Comparison of ENCODE assay signal across 1 cellular context in genomic region chr14:25042362-25043299, GRCh38.
A peak's percentile ranks its signal among the peaks of the same experiment; 100 is the strongest.
TF ChIP-seq lines count a peak whose summit lies in the region.

No MANE protein-coding gene starts in this region.

TF ChIP-seq in HepG2, 621 proteins besides CTCF, POLR2A, EP300 and RAD21 (continued from another document and continues in another):
- TF ChIP-seq GATAD2A (CRISPR knock-in tag; IDR thresholded peaks at IDR 0.05) (no peak), TEAD2 (CRISPR knock-in tag; IDR thresholded peaks at IDR 0.05) (no peak), FOXK1 (CRISPR knock-in tag; IDR thresholded peaks at IDR 0.05; ENCODE audit: borderline replicate concordance, low read depth) (no peak), ZFYVE20 (CRISPR knock-in tag; IDR thresholded peaks at IDR 0.05; ENCODE audit: borderline replicate concordance, low read depth) (no peak), PHF20 (CRISPR knock-in tag; IDR thresholded peaks at IDR 0.05) (no peak), ZNF503 (CRISPR knock-in tag; IDR thresholded peaks at IDR 0.05) (no peak), RFX5 (IDR thresholded peaks at IDR 0.05; ENCODE audit: low read depth, low read length) (no peak), TRIM24 (CRISPR knock-in tag; IDR thresholded peaks at IDR 0.05) (no peak), ZNF24 (IDR thresholded peaks at IDR 0.05) (no peak), ZNF44 (CRISPR knock-in tag; IDR thresholded peaks at IDR 0.05) (0 out of 2 replicates have a peak, but pooled peaks have one; percentile 26), ZNF841 (CRISPR knock-in tag; IDR thresholded peaks at IDR 0.05; ENCODE audit: borderline replicate concordance) (no peak), GZF1 (CRISPR knock-in tag; IDR thresholded peaks at IDR 0.05) (no peak), XRCC5 (optimal IDR thresholded peaks at IDR 0.05; ENCODE audit: low read length) (peak; percentile 32), ZNF776 (CRISPR knock-in tag; IDR thresholded peaks at IDR 0.05) (no peak), DRAP1 (CRISPR knock-in tag; IDR thresholded peaks at IDR 0.05) (no peak), ZNF569 (CRISPR knock-in tag; IDR thresholded peaks at IDR 0.05; ENCODE audit: borderline replicate concordance) (no peak), NPAS2 (CRISPR knock-in tag; IDR thresholded peaks at IDR 0.05; ENCODE audit: borderline replicate concordance) (no peak), FOXP1 (IDR thresholded peaks at IDR 0.05) (no peak), FOXP1 (CRISPR knock-in tag; IDR thresholded peaks at IDR 0.05) (no peak), ZIK1 (CRISPR knock-in tag; IDR thresholded peaks at IDR 0.05; ENCODE audit: borderline replicate concordance, low read depth) (no peak), JUNB (CRISPR knock-in tag; IDR thresholded peaks at IDR 0.05; ENCODE audit: borderline replicate concordance) (no peak), ZMAT3 (CRISPR knock-in tag; conservative IDR thresholded peaks at IDR 0.05) (no peak), BORCS8-MEF2B (CRISPR knock-in tag; IDR thresholded peaks at IDR 0.05) (no peak), HNRNPK (IDR thresholded peaks at IDR 0.05; ENCODE audit: low read depth, low read length, poor library complexity, severe bottlenecking) (no peak), KDM5B (CRISPR knock-in tag; IDR thresholded peaks at IDR 0.05; ENCODE audit: borderline replicate concordance) (no peak), PRDM10 (CRISPR knock-in tag; IDR thresholded peaks at IDR 0.05; ENCODE audit: low read depth) (no peak), CREM (IDR thresholded peaks at IDR 0.05) (no peak), CREM (CRISPR knock-in tag; IDR thresholded peaks at IDR 0.05) (no peak), ARNTL (CRISPR knock-in tag; IDR thresholded peaks at IDR 0.05) (no peak), ZNF740 (CRISPR knock-in tag; IDR thresholded peaks at IDR 0.05) (0 out of 2 replicates have a peak, but pooled peaks have one; percentile 21), ZNF430 (CRISPR knock-in tag; IDR thresholded peaks at IDR 0.05) (no peak), ZNF766 (CRISPR knock-in tag; IDR thresholded peaks at IDR 0.05; ENCODE audit: borderline replicate concordance) (no peak), HOXA7 (CRISPR knock-in tag; IDR thresholded peaks at IDR 0.05) (no peak), CBX1 (IDR thresholded peaks at IDR 0.05; ENCODE audit: low read depth) (no peak), CHCHD3 (CRISPR knock-in tag; IDR thresholded peaks at IDR 0.05) (no peak), EZH2 (conservative IDR thresholded peaks at IDR 0.05; ENCODE audit: low read depth, low read length) (no peak), TOE1 (CRISPR knock-in tag; IDR thresholded peaks at IDR 0.05) (no peak), ZFP62 (CRISPR knock-in tag; IDR thresholded peaks at IDR 0.05) (no peak), ZNF282 (IDR thresholded peaks at IDR 0.05; ENCODE audit: partially characterized antibody) (no peak), ZNF205 (CRISPR knock-in tag; IDR thresholded peaks at IDR 0.05) (no peak), TGIF2 (CRISPR knock-in tag; IDR thresholded peaks at IDR 0.05) (no peak), ZNF513 (CRISPR knock-in tag; conservative IDR thresholded peaks at IDR 0.05) (no peak), TEF (CRISPR knock-in tag; IDR thresholded peaks at IDR 0.05) (no peak), NCOA2 (CRISPR knock-in tag; IDR thresholded peaks at IDR 0.05) (no peak), SRSF9 (IDR thresholded peaks at IDR 0.05; ENCODE audit: borderline replicate concordance, insufficient read depth, low read depth, low read length, poor library complexity, severe bottlenecking) (no peak), ATF1 (CRISPR knock-in tag; IDR thresholded peaks at IDR 0.05) (no peak), ZNF563 (CRISPR knock-in tag; IDR thresholded peaks at IDR 0.05) (no peak), PRDM15 (CRISPR knock-in tag; IDR thresholded peaks at IDR 0.05) (no peak), HDAC1 (CRISPR knock-in tag; IDR thresholded peaks at IDR 0.05) (no peak), KMT2A (CRISPR knock-in tag; IDR thresholded peaks at IDR 0.05) (peak; percentile 50; the same call in 1 of the 2 replicates), CEBPZ (IDR thresholded peaks at IDR 0.05; ENCODE audit: low read length) (no peak), MAFF (IDR thresholded peaks at IDR 0.05; ENCODE audit: low read depth, low read length) (peak; percentile 99), ZNF800 (CRISPR knock-in tag; IDR thresholded peaks at IDR 0.05) (no peak), SMC3 (IDR thresholded peaks at IDR 0.05; ENCODE audit: low read length) (peak; percentile 92), ZNF550 (CRISPR knock-in tag; IDR thresholded peaks at IDR 0.05; ENCODE audit: borderline replicate concordance) (no peak), KAT2B (IDR thresholded peaks at IDR 0.05; ENCODE audit: borderline replicate concordance, low read depth, low read length) (no peak), CHD4 (IDR thresholded peaks at IDR 0.05; ENCODE audit: borderline replicate concordance, low read length) (no peak), ZNF180 (CRISPR knock-in tag; IDR thresholded peaks at IDR 0.05; ENCODE audit: borderline replicate concordance, low read depth) (no peak)
